18 cellular contexts compared by ENCODE assay signal in genomic region chr10:124849111-124849773, GRCh38. TPM values are rescaled to one million over a fixed set of nuclear protein-coding genes. Genes with fewer than 3 reads are reported as not detected.
DNase-seq lines count a peak whose midpoint lies in the region; ATAC-seq and FAIRE-seq lines count a peak whose summit lies in the region.
"Had no signal": no experiment of that assay in that cellular context is flagged by ENCODE, and none has a peak within 500 bp of the region (broad histone marks: within the 10 kb centered on the region; RNA-seq: fewer than 3 reads in every experiment).

No MANE protein-coding gene starts in this region.

- WGBS in small intestine, 3 donors: 24 to 49% (median 43%) methylated on average over 16 of the region's 16 CpGs

- DNase-seq in left cardiac atrium (no peak), cardiac septum (ENCODE audit: low spot score) (no peak), cerebellar cortex (ENCODE audit: low spot score) (peak; percentile 91), left lobe of liver (ENCODE audit: low spot score) (peak; percentile 55), small intestine (peak; percentile 26), MG63 (no peak), ureter (ENCODE audit: low spot score) (no peak)
- DNase-seq in activated CD4-positive, alpha-beta T cell treated with anti-CD3 and anti-CD28 coated beads for 48 hours: no peak
- DNase-seq: CD4-positive, CD25-positive, alpha-beta regulatory T cell; DND-41; KG1; MM.1S; NCI-H1105 treated with DMSO at 0.1 percent for 48 hours; NCI-H187; NCI-H446 treated with DMSO at 0.1 percent for 48 hours; NCI-H774 had no signal

- H3K27ac ChIP-seq in small intestine (ENCODE audit: low read depth in 1 of 2, low read length in 1 of 2): no peak overlapping the region

- no peaks in the 10 kb centered on the region for H3K9me3 ChIP-seq in small intestine (ENCODE audit: control insufficient read depth, low read depth)
- H3K9me3 ChIP-seq in MG63: no peaks in the 10 kb centered on the region

- H3K36me3 ChIP-seq in small intestine (ENCODE audit: control insufficient read depth in 2 of 2, insufficient read depth in 2 of 2, low read length in 2 of 2): no peaks in the 10 kb centered on the region
- no peaks in the 10 kb centered on the region for H3K36me3 ChIP-seq in MG63

- no peaks in the 10 kb centered on the region for H3K4me1 ChIP-seq in small intestine (ENCODE audit: control insufficient read depth in 2 of 2, insufficient read depth in 1 of 2, low read depth in 1 of 2, low read length in 1 of 2)

- intact Hi-C loops in left cardiac atrium (cut with DNase I) (no loop called here), cardiac septum (cut with DNase I) (no loop called here)

- H3K27me3 ChIP-seq in small intestine (ENCODE audit: control insufficient read depth in 2 of 2, insufficient read depth in 2 of 2, low read length in 2 of 2): no peaks in the 10 kb centered on the region
- H3K27me3 ChIP-seq in MG63: no peaks in the 10 kb centered on the region

- ATAC-seq in left cardiac atrium (peak; percentile 55 to 67), left lobe of liver (peak; percentile 95)
- ATAC-seq: GM23338 had no signal

- no peak overlapping the region for H3K4me3 ChIP-seq in small intestine (ENCODE audit: low read depth in 1 of 2, low read length in 2 of 2)
- no peak overlapping the region for H3K4me3 ChIP-seq in MG63
- H3K4me3 ChIP-seq: GM23338 had no signal

- FAIRE-seq in small intestine (lab: Jason Lieb, UNC): no peak
- FAIRE-seq: HTR-8/SVneo had no signal

RNA-seq across cellular contexts. Expression of gene ABRAXAS2, which starts 47.6 kb away (rescaled TPM):
- 10 to 100 TPM; 10.8 to 13.5 TPM for total RNA-seq in left cardiac atrium
- total RNA-seq in cardiac septum: 12.4 TPM
- 6.6 TPM for total RNA-seq in left lobe of liver
- polyA plus RNA-seq in small intestine: 10 to 100 TPM in 2 of 3 donors, 1 to 10 TPM in 1; 7.0 to 11.2 (median 10.6) TPM
- 17.6 and 23.7 TPM in 2 replicates for total RNA-seq in MG63 (2014; rRNA removed; shearing (Covaris generic); ENCODE audit: low replicate concordance)
- total RNA-seq in ureter: 16.2 TPM

RNA-seq across cellular contexts. Expression of gene EEF1AKMT2, which starts 57.6 kb away (rescaled TPM):
- total RNA-seq in left cardiac atrium: 10 to 100 TPM; 11.5 to 12.8 TPM
- 14.6 TPM for total RNA-seq in cardiac septum
- total RNA-seq in left lobe of liver: 6.8 TPM
- polyA plus RNA-seq in small intestine: 10 to 100 TPM in 2 of 3 donors, 1 to 10 TPM in 1; 9.6 to 13.2 (median 12.7) TPM
- 23.1 and 43.0 TPM in 2 replicates for total RNA-seq in MG63 (2014; rRNA removed; shearing (Covaris generic); ENCODE audit: low replicate concordance)
- 23.3 TPM for total RNA-seq in ureter

Comparison
In these comparisons a context has a peak if more than half of its experiments do, and no peak if none do; other contexts are left out.
1. DNase-seq: peak in cerebellar cortex (single experiment), left lobe of liver (single experiment) and small intestine (single experiment); none in left cardiac atrium (single experiment), cardiac septum (single experiment), MG63 (single experiment), activated CD4-positive, alpha-beta T cell treated with anti-CD3 and anti-CD28 coated beads for 48 hours (single experiment) and ureter (single experiment).